1 cellular context compared by ENCODE assay signal in genomic region chr1:216606047-216606637, GRCh38.
A peak's percentile ranks its signal among the peaks of the same experiment; 100 is the strongest.
TF ChIP-seq lines count a peak whose summit lies in the region.

No MANE protein-coding gene starts in this region.

TF ChIP-seq in SK-N-SH, 30 proteins besides CTCF, POLR2A, EP300 and RAD21:
- TF ChIP-seq FOXJ3 (CRISPR knock-in tag; IDR thresholded peaks at IDR 0.05), result peak; percentile 94
- peak; percentile 33; the same call in 1 of the 2 replicates for TF ChIP-seq TEAD4 (IDR thresholded peaks at IDR 0.05; ENCODE audit: borderline replicate concordance, insufficient read depth)
- peak; percentile 99 for TF ChIP-seq GATA2 (CRISPR knock-in tag; IDR thresholded peaks at IDR 0.05)
- TF ChIP-seq, protein P1, sequence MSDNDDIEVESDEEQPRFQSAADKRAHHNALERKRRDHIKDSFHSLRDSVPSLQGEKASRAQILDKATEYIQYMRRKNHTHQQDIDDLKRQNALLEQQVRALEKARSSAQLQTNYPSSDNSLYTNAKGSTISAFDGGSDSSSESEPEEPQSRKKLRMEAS (IDR thresholded peaks at IDR 0.05; ENCODE audit: low read depth), result no peak
- TF ChIP-seq RFX5 (IDR thresholded peaks at IDR 0.05; ENCODE audit: low read length), result peak; percentile 35; the same call in 1 of the 2 replicates
- no peak for TF ChIP-seq SMC3 (IDR thresholded peaks at IDR 0.05; ENCODE audit: low read depth, low read length)
- TF ChIP-seq NFIC (IDR thresholded peaks at IDR 0.05; ENCODE audit: borderline replicate concordance), result no peak
- TF ChIP-seq TCF12 (IDR thresholded peaks at IDR 0.05), result 0 out of 2 replicates have a peak, but pooled peaks have one; percentile 25
- peak; percentile 84 for TF ChIP-seq CHD2 (IDR thresholded peaks at IDR 0.05; ENCODE audit: low read length, partially characterized antibody)
- TF ChIP-seq, protein P2, sequence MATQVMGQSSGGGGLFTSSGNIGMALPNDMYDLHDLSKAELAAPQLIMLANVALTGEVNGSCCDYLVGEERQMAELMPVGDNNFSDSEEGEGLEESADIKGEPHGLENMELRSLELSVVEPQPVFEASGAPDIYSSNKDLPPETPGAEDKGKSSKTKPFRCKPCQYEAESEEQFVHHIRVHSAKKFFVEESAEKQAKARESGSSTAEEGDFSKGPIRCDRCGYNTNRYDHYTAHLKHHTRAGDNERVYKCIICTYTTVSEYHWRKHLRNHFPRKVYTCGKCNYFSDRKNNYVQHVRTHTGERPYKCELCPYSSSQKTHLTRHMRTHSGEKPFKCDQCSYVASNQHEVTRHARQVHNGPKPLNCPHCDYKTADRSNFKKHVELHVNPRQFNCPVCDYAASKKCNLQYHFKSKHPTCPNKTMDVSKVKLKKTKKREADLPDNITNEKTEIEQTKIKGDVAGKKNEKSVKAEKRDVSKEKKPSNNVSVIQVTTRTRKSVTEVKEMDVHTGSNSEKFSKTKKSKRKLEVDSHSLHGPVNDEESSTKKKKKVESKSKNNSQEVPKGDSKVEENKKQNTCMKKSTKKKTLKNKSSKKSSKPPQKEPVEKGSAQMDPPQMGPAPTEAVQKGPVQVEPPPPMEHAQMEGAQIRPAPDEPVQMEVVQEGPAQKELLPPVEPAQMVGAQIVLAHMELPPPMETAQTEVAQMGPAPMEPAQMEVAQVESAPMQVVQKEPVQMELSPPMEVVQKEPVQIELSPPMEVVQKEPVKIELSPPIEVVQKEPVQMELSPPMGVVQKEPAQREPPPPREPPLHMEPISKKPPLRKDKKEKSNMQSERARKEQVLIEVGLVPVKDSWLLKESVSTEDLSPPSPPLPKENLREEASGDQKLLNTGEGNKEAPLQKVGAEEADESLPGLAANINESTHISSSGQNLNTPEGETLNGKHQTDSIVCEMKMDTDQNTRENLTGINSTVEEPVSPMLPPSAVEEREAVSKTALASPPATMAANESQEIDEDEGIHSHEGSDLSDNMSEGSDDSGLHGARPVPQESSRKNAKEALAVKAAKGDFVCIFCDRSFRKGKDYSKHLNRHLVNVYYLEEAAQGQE (IDR thresholded peaks at IDR 0.05; ENCODE audit: low read depth, low read length), result no peak
- TF ChIP-seq RCOR1 (IDR thresholded peaks at IDR 0.05; ENCODE audit: low read length), result peak; percentile 97
- TF ChIP-seq JUND (IDR thresholded peaks at IDR 0.05), result 0 out of 2 replicates have a peak, but pooled peaks have one; percentile 14
- peak; percentile 27; the same call in 1 of the 2 replicates for TF ChIP-seq MXI1 (IDR thresholded peaks at IDR 0.05; ENCODE audit: low read depth, low read length)
- TF ChIP-seq POLR2AphosphoS5 (IDR thresholded peaks at IDR 0.05; ENCODE audit: low read depth, low read length), result 0 out of 2 replicates have a peak, but pooled peaks have one; percentile 41
